8 cellular contexts compared by ENCODE assay signal in genomic region chr17:36534117-36534880, GRCh38. TPM values are rescaled to one million over a fixed set of nuclear protein-coding genes. Genes with fewer than 3 reads are reported as not detected.
DNase-seq lines count a peak whose midpoint lies in the region; ATAC-seq lines count a peak whose summit lies in the region.

Gene MYO19 (minus strand): TSS chr17:36534868. CDS start chr17:36532538, 2,330 bp downstream.

- peak within 1 kb of the TSS; percentile 94 for H3K4me3 ChIP-seq in mononuclear cell (ENCODE audit: low read length)

- peaks cover 16% of the 10 kb centered on the region for H3K4me1 ChIP-seq in mononuclear cell (ENCODE audit: insufficient read depth, low read length)

- ATAC-seq in GM19372 (IDR thresholded peaks at IDR 0.05; ENCODE audit: low read depth, unreplicated experiment) (peak; percentile 31), HG03558 (IDR thresholded peaks at IDR 0.05; ENCODE audit: extremely low read depth, unreplicated experiment) (peak; percentile 12)
- peak; percentile 22 for ATAC-seq in stimulated activated naive CD8-positive, alpha-beta T cell treated with anti-CD3 and anti-CD28 coated beads, Interleukin-15, Interleukin-2, amounts not matched to agents 100 U/mL and 50 U/mL, for 24 hours

- H3K27me3 ChIP-seq in mononuclear cell (ENCODE audit: insufficient read depth, low read length) = no peaks in the 10 kb centered on the region

- DNase-seq in C1 segment of cervical spinal cord (lab: John Stamatoyannopoulos, UW) (peak in 8 of 14 donors; percentile 31 to 55 (median 43)), NCI-H82 (lab: John Stamatoyannopoulos, UW) (peak; percentile 91), epidermal melanocyte (ENCODE audit: insufficient read length, low spot score) (peak; percentile 48)
- DNase-seq in activated CD8-positive, alpha-beta memory T cell treated with anti-CD3 and anti-CD28 coated beads, Interleukin-2, amount 50 U/mL, for 4 hours = peak; percentile 56
- DNase-seq in stimulated activated naive CD8-positive, alpha-beta T cell treated with anti-CD3 and anti-CD28 coated beads, Interleukin-15, Interleukin-2, amounts not matched to agents 100 U/mL and 50 U/mL, for 24 hours = peak; percentile 66

- H3K9me3 ChIP-seq in mononuclear cell (ENCODE audit: low read depth, low read length) = no peaks in the 10 kb centered on the region

RNA-seq across cellular contexts. Expression of gene MYO19, which starts in this region (rescaled TPM):
- total RNA-seq in mononuclear cell = 36.8 TPM

Comparison
In these comparisons a context has a peak if more than half of its experiments do, and no peak if none do; other contexts are left out.
1. Peak in every context shown above with its lines: DNase-seq, ATAC-seq and H3K4me3 ChIP-seq.